Comparison of ENCODE assay signal across 15 cellular contexts in genomic region chr2:45770773-45771172, GRCh38.
DNase-seq lines count a peak whose midpoint lies in the region; ATAC-seq, FAIRE-seq and TF ChIP-seq lines count a peak whose summit lies in the region.
"Had no signal": no experiment of that assay in that cellular context is flagged by ENCODE, and none has a peak within 500 bp of the region (broad histone marks: within the 10 kb centered on the region; RNA-seq: fewer than 3 reads in every experiment).

No MANE protein-coding gene starts in this region.

- no peak for ATAC-seq in HG03520 (IDR thresholded peaks at IDR 0.05; ENCODE audit: unreplicated experiment)
- ATAC-seq: activated CD8-positive, alpha-beta T cell treated with anti-CD3 and anti-CD28 coated beads, Interleukin-2, amount 10 ng/mL, durations not matched to agents 7 days and 5 days; stimulated activated naive CD8-positive, alpha-beta T cell treated with anti-CD3 and anti-CD28 coated beads, Interleukin-15, amount 100 ng/mL, for 72 hours had no signal

- no peaks in the 10 kb centered on the region for H3K9me2 ChIP-seq in hepatocyte (replicated peaks; ENCODE audit: insufficient read depth)

- no peak for TF ChIP-seq POLR2A in H54 (IDR thresholded peaks at IDR 0.05; ENCODE audit: low read depth, low read length)

- H3K79me2 ChIP-seq in hepatocyte, result no peaks in the 10 kb centered on the region

- H2AFZ ChIP-seq in hepatocyte, result no peak overlapping the region

- TF ChIP-seq CTCF in brain (conservative IDR thresholded peaks at IDR 0.05), result no peak
- TF ChIP-seq CTCF in hepatocyte (IDR thresholded peaks at IDR 0.05; ENCODE audit: poor library complexity), result no peak

- no peak overlapping the region for H3K4me3 ChIP-seq in BLaER1
- H3K4me3 ChIP-seq in hepatocyte, result no peak overlapping the region
- H3K4me3 ChIP-seq: body of pancreas had no signal

- peaks cover 7% of the 10 kb centered on the region for H3K27me3 Mint-ChIP-seq in brain
- H3K27me3 Mint-ChIP-seq: stimulated activated naive CD8-positive, alpha-beta T cell treated with anti-CD3 and anti-CD28 coated beads, Interleukin-15, amount 100 ng/mL, for 72 hours had no signal

- no peaks in the 10 kb centered on the region for H3K27me3 ChIP-seq in BLaER1
- H3K27me3 ChIP-seq in hepatocyte, result no peaks in the 10 kb centered on the region
- H3K27me3 ChIP-seq: body of pancreas had no signal

- in situ Hi-C loops in ACHN (cut with HindIII; ENCODE audit: low pct_ligation_motif_present, low pct_unique_long_range_greater_than_20kb, low sequenced_read_pairs), result no loop called here

- H3K4me2 ChIP-seq in BLaER1 (peak overlapping the region; percentile 62), hepatocyte (peak overlapping the region; percentile 68)

- H3K27ac ChIP-seq in BLaER1 (peak overlapping the region; percentile 40), hepatocyte (peak overlapping the region; percentile 68)
- H3K27ac ChIP-seq: body of pancreas had no signal

- peak overlapping the region in 4 of 5 experiments; percentile 38 to 78 (median 62) for H3K4me3 Mint-ChIP-seq in brain
- H3K4me3 Mint-ChIP-seq: activated CD8-positive, alpha-beta T cell treated with anti-CD3 and anti-CD28 coated beads, Interleukin-2, amount 10 ng/mL, durations not matched to agents 7 days and 5 days; stimulated activated naive CD8-positive, alpha-beta T cell treated with anti-CD3 and anti-CD28 coated beads, Interleukin-15, amount 100 ng/mL, for 72 hours had no signal

- peak overlapping the region; percentile 28 to 95 (median 83) for H3K27ac Mint-ChIP-seq in brain
- H3K27ac Mint-ChIP-seq: activated CD8-positive, alpha-beta T cell treated with anti-CD3 and anti-CD28 coated beads, Interleukin-2, amount 10 ng/mL, durations not matched to agents 7 days and 5 days; activated T-helper 2 cell treated with anti-CD3 and anti-CD28 coated beads, Interferon-gamma antibody, Interleukin-2, Interleukin-4, amounts not matched to agents 10 μg/mL and 5 μg/mL and 100 μg/mL, durations not matched to agents 14 hours and 24 hours and 36 hours had no signal

- WGBS in hepatocyte (ENCODE audit: low lambda C conversion rate, missing lambda C conversion rate), result 60% methylated on average over 1 of the region's 1 CpG

- H3K36me3 ChIP-seq in BLaER1 (peaks cover 27% of the 10 kb centered on the region), hepatocyte (replicated peaks; ENCODE audit: insufficient read depth, low read depth) (no peaks in the 10 kb centered on the region)

- H3K4me1 ChIP-seq in BLaER1 (peaks cover 100% of the 10 kb centered on the region), hepatocyte (ENCODE audit: insufficient read depth) (peaks cover 18% of the 10 kb centered on the region)

- H3K9me3 ChIP-seq in BLaER1 (no peaks in the 10 kb centered on the region), hepatocyte (ENCODE audit: low read depth) (no peaks in the 10 kb centered on the region)
- H3K9me3 ChIP-seq: body of pancreas had no signal

- peak overlapping the region; percentile 13; the same call in 1 of the 2 replicates for H3K9ac ChIP-seq in BLaER1

- peaks cover 47% of the 10 kb centered on the region for H3K4me1 Mint-ChIP-seq in brain

- DNase-seq in hepatocyte (ENCODE audit: low spot score) (no peak), renal cortical epithelial cell (ENCODE audit: low read depth) (peak; percentile 5), H54 (ENCODE audit: insufficient read length, low spot score) (no peak), HPDE6-E6E7 (ENCODE audit: extremely low spot score) (no peak), ACHN (no peak)
- DNase-seq: activated CD8-positive, alpha-beta T cell treated with anti-CD3 and anti-CD28 coated beads, Interleukin-2, amount 10 ng/mL, durations not matched to agents 7 days and 5 days; stimulated activated naive CD8-positive, alpha-beta T cell treated with anti-CD3 and anti-CD28 coated beads, Interleukin-15, amount 100 ng/mL, for 72 hours had no signal

- FAIRE-seq in H54 (lab: Jason Lieb, UNC), result no peak
- FAIRE-seq: endometrium, HepG2, TTC549 had no signal

- H3K36me3 Mint-ChIP-seq in brain, result no peaks in the 10 kb centered on the region

- H3K9me3 Mint-ChIP-seq in brain, result peaks cover 0 to 3% (median 0%) of the 10 kb centered on the region in 5 experiments
- H3K9me3 Mint-ChIP-seq: activated T-helper 2 cell treated with anti-CD3 and anti-CD28 coated beads, Interferon-gamma antibody, Interleukin-2, Interleukin-4, amounts not matched to agents 10 μg/mL and 5 μg/mL and 100 μg/mL, durations not matched to agents 14 hours and 24 hours and 36 hours; stimulated activated naive CD8-positive, alpha-beta T cell treated with anti-CD3 and anti-CD28 coated beads, Interleukin-15, amount 100 ng/mL, for 72 hours had no signal

- H4K20me1 ChIP-seq in BLaER1 (peaks cover 100% of the 10 kb centered on the region), hepatocyte (ENCODE audit: insufficient read depth, poor library complexity, severe bottlenecking) (no peaks in the 10 kb centered on the region)
